8 cellular contexts compared by ENCODE assay signal in the genomic region with DNA sequence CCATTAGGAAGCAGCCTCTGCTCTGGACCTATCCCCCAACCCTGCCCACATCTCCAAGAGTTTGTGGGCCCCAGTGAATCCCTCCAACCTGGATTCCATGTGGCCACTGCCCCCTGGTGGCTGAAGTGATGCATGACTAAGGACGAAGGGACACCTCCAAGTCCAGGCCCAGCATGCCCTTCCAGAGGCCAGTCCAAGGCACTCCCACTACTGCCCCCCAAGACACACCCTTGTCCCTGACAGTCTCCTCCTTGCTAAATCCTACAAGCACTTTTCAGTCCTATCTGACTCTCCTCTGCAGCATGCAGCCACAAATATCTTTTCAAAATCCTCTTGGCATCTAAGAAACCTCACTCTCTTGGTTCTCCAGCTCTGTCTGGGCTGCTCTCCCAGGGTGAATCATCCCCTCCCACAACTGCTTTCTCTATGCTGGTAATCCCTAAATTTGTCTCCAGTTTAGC. TPM values are rescaled to one million over a fixed set of nuclear protein-coding genes. Genes with fewer than 3 reads are reported as not detected.
A peak's percentile ranks its signal among the peaks of the same experiment; 100 is the strongest.
DNase-seq lines count a peak whose midpoint lies in the region; ATAC-seq lines count a peak whose summit lies in the region.

No MANE protein-coding gene starts in this region.

- ATAC-seq in GM19035 (IDR thresholded peaks at IDR 0.05; ENCODE audit: unreplicated experiment), result no peak

- peak; percentile 94 for DNase-seq in AG20443 (ENCODE audit: low spot score)
- DNase-seq in H4 (ENCODE audit: low spot score), result peak; percentile 60
- peak; percentile 54 for DNase-seq in NCI-H510A treated with DMSO at 0.1 percent for 48 hours (lab: John Stamatoyannopoulos, UW)
- peak; percentile 43 to 67 for DNase-seq in activated CD4-positive, alpha-beta T cell treated with anti-CD3 and anti-CD28 coated beads, Interleukin-2, amount 50 U/mL, for 24 hours (ENCODE audit: low read depth in 1 of 2, low spot score in 1 of 2)
- DNase-seq in dermis blood vessel endothelial cell, result peak; percentile 91
- peak; percentile 80 to 83 for DNase-seq in lung microvascular endothelial cell (ENCODE audit: low read depth in 2 of 2)
- DNase-seq in stimulated activated CD8-positive, alpha-beta memory T cell treated with anti-CD3 and anti-CD28 coated beads, Interleukin-15, amount 100 ng/mL, for 1 hour (ENCODE audit: low read depth), result peak; percentile 50

RNA-seq across cellular contexts. Expression of gene DEDD2, which starts 33.0 kb away (rescaled TPM):
- 10.4 and 14.8 TPM in 2 replicates for total RNA-seq in H4 (2014; rRNA removed; shearing (Covaris generic))
- total RNA-seq in dermis blood vessel endothelial cell (27.3 and 29.4 TPM in 2 replicates), lung microvascular endothelial cell (15.0 and 18.3 TPM in 2 replicates)

RNA-seq across cellular contexts. Expression of gene ZNF526, which starts 35.7 kb away (rescaled TPM):
- total RNA-seq in H4 (2014; rRNA removed; shearing (Covaris generic)), result 4.1 and 5.5 TPM in 2 replicates
- total RNA-seq in dermis blood vessel endothelial cell (8.7 and 9.3 TPM in 2 replicates), lung microvascular endothelial cell (4.6 and 6.5 TPM in 2 replicates)

RNA-seq across cellular contexts. Expression of gene POU2F2, which starts 52.2 kb away (rescaled TPM):
- 0.02 TPM in 1 of 2 replicates, not detected in the other for total RNA-seq in H4 (2014; rRNA removed; shearing (Covaris generic))
- total RNA-seq in dermis blood vessel endothelial cell (0.17 and 0.56 TPM in 2 replicates), lung microvascular endothelial cell (0.20 and 0.22 TPM in 2 replicates)

RNA-seq across cellular contexts. Expression of gene GSK3A, which starts 58.0 kb away (rescaled TPM):
- 29.8 and 30.6 TPM in 2 replicates for total RNA-seq in H4 (2014; rRNA removed; shearing (Covaris generic))
- total RNA-seq in dermis blood vessel endothelial cell, result 16.7 and 28.0 TPM in 2 replicates
- total RNA-seq in lung microvascular endothelial cell, result 8.3 and 11.3 TPM in 2 replicates
